Comparison of ENCODE assay signal across 20 cellular contexts in genomic region chr2:96920801-96921560, GRCh38.
"Had no signal": no experiment of that assay in that cellular context is flagged by ENCODE, and none has a peak within 500 bp of the region (broad histone marks: within the 10 kb centered on the region; RNA-seq: fewer than 3 reads in every experiment).

No MANE protein-coding gene starts in this region.

- H3K27ac ChIP-seq: breast epithelium, esophagus muscularis mucosa, gastroesophageal sphincter, heart left ventricle, left ventricle myocardium inferior, ovary, psoas muscle, tibial nerve, uterus had no signal

- H3K9me3 ChIP-seq: breast epithelium, esophagus muscularis mucosa, gastroesophageal sphincter, ovary, tibial nerve, uterus had no signal

- H3K27ac Mint-ChIP-seq: activated T-cell treated with anti-CD3 and anti-CD28 coated beads, Interleukin-2, amount 50 U/mL, for 72 hours; stimulated activated naive CD8-positive, alpha-beta T cell treated with anti-CD3 and anti-CD28 coated beads, Interleukin-15, Interleukin-2, amounts not matched to agents 100 ng/mL and 50 ng/mL, for 24 hours had no signal

- H3K4me3 ChIP-seq: breast epithelium, esophagus muscularis mucosa, gastroesophageal sphincter, heart left ventricle, left ventricle myocardium inferior, ovary, psoas muscle, tibial nerve, uterus had no signal

- DNase-seq: activated CD4-positive, alpha-beta T cell treated with anti-CD3 and anti-CD28 coated beads for 4 hours; activated effector memory CD4-positive, alpha-beta T cell treated with anti-CD3 and anti-CD28 coated beads, Interleukin-2, amount 50 U/mL, for 16 hours; activated T-cell treated with anti-CD3 and anti-CD28 coated beads, Interleukin-2, amount 50 U/mL, for 72 hours; cerebellar nuclear complex; cortex of kidney; effector CD4-positive, alpha-beta T cell; immature natural killer cell; kidney glomerular epithelial cell; left ventricle myocardium inferior; ovary; right cardiac atrium; uterus had no signal

- H3K4me1 ChIP-seq: breast epithelium, psoas muscle, uterus had no signal

- H3K27me3 Mint-ChIP-seq: stimulated activated naive CD8-positive, alpha-beta T cell treated with anti-CD3 and anti-CD28 coated beads, Interleukin-15, Interleukin-2, amounts not matched to agents 100 ng/mL and 50 ng/mL, for 24 hours had no signal

- H3K9me3 Mint-ChIP-seq: neural crest cell had no signal

- H3K27me3 ChIP-seq: breast epithelium, esophagus muscularis mucosa, gastroesophageal sphincter, heart left ventricle, ovary, tibial nerve, uterus had no signal

- H3K36me3 ChIP-seq: breast epithelium, esophagus muscularis mucosa, gastroesophageal sphincter, heart left ventricle, left ventricle myocardium inferior, ovary, tibial nerve, uterus had no signal

- H3K4me3 Mint-ChIP-seq: activated T-cell treated with anti-CD3 and anti-CD28 coated beads, Interleukin-2, amount 50 U/mL, for 72 hours; neural crest cell; stimulated activated naive CD8-positive, alpha-beta T cell treated with anti-CD3 and anti-CD28 coated beads, Interleukin-15, Interleukin-2, amounts not matched to agents 100 ng/mL and 50 ng/mL, for 24 hours had no signal

- ATAC-seq: activated T-cell treated with anti-CD3 and anti-CD28 coated beads, Interleukin-2, amount 50 U/mL, for 72 hours; gastroesophageal sphincter; psoas muscle had no signal
